In the genomic region with DNA sequence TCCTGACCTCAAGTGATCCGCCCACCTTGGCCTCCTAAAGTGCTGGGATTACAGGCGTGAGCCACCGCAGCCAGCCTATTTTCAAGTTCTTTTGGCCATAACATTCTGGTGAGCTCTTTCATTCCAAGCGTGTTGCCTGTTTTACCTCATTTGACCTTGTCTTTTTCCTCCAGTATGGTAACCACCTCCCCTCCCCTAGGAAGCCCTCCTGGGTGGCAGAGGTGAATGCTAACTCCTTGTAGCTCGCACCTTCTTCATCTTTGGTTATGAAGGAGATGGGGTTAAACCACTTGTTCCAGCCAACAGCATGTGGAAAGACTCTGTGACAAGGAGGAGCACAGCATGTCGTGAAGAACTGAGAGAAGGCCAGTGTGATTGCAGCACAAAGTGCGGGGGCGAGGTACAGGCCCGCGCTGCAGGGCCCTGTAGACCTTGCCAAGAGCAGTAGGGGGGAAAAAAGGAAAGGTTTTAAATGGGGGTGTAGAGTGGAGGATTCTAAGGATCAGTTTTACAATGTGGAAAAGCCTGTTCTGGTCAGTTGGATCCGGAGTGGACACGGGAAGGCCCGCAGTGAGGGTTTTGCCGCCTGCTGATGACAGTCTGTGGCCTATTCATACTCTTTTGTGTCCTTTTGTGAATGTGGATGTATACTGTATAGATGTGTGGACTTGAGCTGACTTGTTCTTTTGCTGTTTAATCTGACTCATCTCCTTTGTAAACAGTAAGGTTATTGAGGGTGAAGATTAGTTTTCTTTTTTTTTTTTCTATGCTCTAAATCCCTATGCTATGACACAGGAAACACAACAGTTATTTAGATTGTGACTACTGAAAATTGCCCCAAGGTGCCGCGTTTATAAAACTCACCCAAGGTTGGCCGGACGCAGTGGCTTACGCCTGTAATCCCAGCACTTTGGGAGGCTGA, we compare ENCODE assay signal across 9 cellular contexts. TPM values are rescaled to one million over a fixed set of nuclear protein-coding genes. Genes with fewer than 3 reads are reported as not detected.
DNase-seq lines count a peak whose midpoint lies in the region; ATAC-seq and TF ChIP-seq lines count a peak whose summit lies in the region.
"Had no signal": no experiment of that assay in that cellular context is flagged by ENCODE, and none has a peak within 500 bp of the region (broad histone marks: within the 10 kb centered on the region; RNA-seq: fewer than 3 reads in every experiment).

No MANE protein-coding gene starts in this region.

- H3K27ac ChIP-seq in colonic mucosa (peak overlapping the region; percentile 47), muscle layer of duodenum (ENCODE audit: low read length) (peak overlapping the region; percentile 79)

- H3K36me3 ChIP-seq in colonic mucosa, result no peaks in the 10 kb centered on the region
- no peaks in the 10 kb centered on the region for H3K36me3 ChIP-seq in muscle layer of duodenum (ENCODE audit: control insufficient read depth in 1 of 2, insufficient read depth in 2 of 2, low read length in 2 of 2)

- intact Hi-C loops in colonic mucosa (cut with DNase I), result no loop called here

- H3K4me3 ChIP-seq in AG04449 (ENCODE audit: low read depth, low read length) (no peak overlapping the region), colonic mucosa (no peak overlapping the region), muscle layer of duodenum (ENCODE audit: low read depth in 1 of 2, low read length in 2 of 2) (no peak overlapping the region)

- ATAC-seq in GM19452 (IDR thresholded peaks at IDR 0.05; ENCODE audit: unreplicated experiment), result no peak

- TF ChIP-seq CTCF in AG04449 (IDR thresholded peaks at IDR 0.05; ENCODE audit: insufficient read depth, low read length, missing control alignments) (no peak), colonic mucosa (IDR thresholded peaks at IDR 0.05) (no peak)

- no peaks in the 10 kb centered on the region for H3K27me3 ChIP-seq in colonic mucosa
- H3K27me3 ChIP-seq in muscle layer of duodenum (ENCODE audit: low read depth, low read length), result no peaks in the 10 kb centered on the region

- H3K9me3 ChIP-seq in colonic mucosa, result no peaks in the 10 kb centered on the region
- no peaks in the 10 kb centered on the region for H3K9me3 ChIP-seq in muscle layer of duodenum (ENCODE audit: control insufficient read depth in 1 of 2, low read length in 2 of 2)

- DNase-seq in AG04449 (ENCODE audit: low read depth, low spot score), result peak; percentile 21
- peak; percentile 96 for DNase-seq in M059J (ENCODE audit: low read depth)
- no peak for DNase-seq in colonic mucosa
- DNase-seq in putamen (ENCODE audit: low spot score), result no peak
- no peak for DNase-seq in germinal center (ENCODE audit: low spot score)
- DNase-seq in Kasumi-1 (lab: John Stamatoyannopoulos, UW), result no peak
- DNase-seq: KBM-7 had no signal

- CTCF ChIA-PET in AG04449 (lab: Yijun Ruan, JAX), result interaction anchor here (0.8 kb wide), 1 partner anchor 27 kb away, joined by 7 read pairs; no protein-coding TSS in a partner anchor

- no peaks in the 10 kb centered on the region for H3K4me1 ChIP-seq in colonic mucosa
- peaks cover 0 to 19% of the 10 kb centered on the region in 2 donors for H3K4me1 ChIP-seq in muscle layer of duodenum (ENCODE audit: control insufficient read depth in 1 of 2, insufficient read depth in 2 of 2, low read length in 2 of 2)

- H3K9ac ChIP-seq in colonic mucosa (ENCODE audit: low read depth in 2 of 2, low read length in 2 of 2), result peak overlapping the region in 1 of 2 donors; percentile 26

- POLR2A ChIA-PET in AG04449 (lab: Yijun Ruan, JAX), result interaction anchor here (0.7 to 1.2 kb wide), 2 partner anchors 9 to 33 kb away, joined by 3 to 4 read pairs; a partner anchor contains a TSS

RNA-seq across cellular contexts. Expression of a gene that starts 7.5 kb away (rescaled TPM):
- total RNA-seq in M059J (2014; rRNA removed; shearing (Covaris generic)), result 18.3 and 18.6 TPM in 2 replicates
- total RNA-seq in colonic mucosa, result 10 to 100 TPM in 1 of 2 donors, 1 to 10 TPM in 1; 7.1 to 13.9 TPM

RNA-seq across cellular contexts. Expression of a gene that starts 33.1 kb away (rescaled TPM):
- total RNA-seq in M059J (2014; rRNA removed; shearing (Covaris generic)), result 114 and 166 TPM in 2 replicates
- 100 to 1,000 TPM; 103 to 165 TPM for total RNA-seq in colonic mucosa

RNA-seq across cellular contexts. Expression of a gene that starts 47.4 kb away (rescaled TPM):
- total RNA-seq in M059J (2014; rRNA removed; shearing (Covaris generic)), result 0.07 and 0.30 TPM in 2 replicates
- 100 to 1,000 TPM; 128 to 133 TPM for total RNA-seq in colonic mucosa

Comparison
In these comparisons a context has a peak if more than half of its experiments do, and no peak if none do; other contexts are left out.
1. DNase-seq: peak in AG04449 (single experiment) and M059J (single experiment); none in colonic mucosa (single experiment), putamen (single experiment), germinal center (single experiment) and Kasumi-1 (0 of 2).
2. RNA of a gene that starts 47.4 kb away (total RNA-seq): 128 to 133 TPM in colonic mucosa; 0.07 to 0.30 TPM in M059J; every median in the first group is over 10 times any median in the second.